ENCODE assay signal across 8 cellular contexts in genomic region chr1:24745711-24746582, GRCh38. TPM values are rescaled to one million over a fixed set of nuclear protein-coding genes. Genes with fewer than 3 reads are reported as not detected.
DNase-seq lines count a peak whose midpoint lies in the region; ATAC-seq and TF ChIP-seq lines count a peak whose summit lies in the region.

No MANE protein-coding gene starts in this region.

- H3K27ac Mint-ChIP-seq in progenitor cell of endocrine pancreas, result peak overlapping the region; percentile 97

- peaks cover 0 to 4% (median 0%) of the 10 kb centered on the region in 9 donors for H3K36me3 ChIP-seq in heart left ventricle

- intact Hi-C loops in heart left ventricle (cut with DNase I), result loop anchor here in 9 of 10 donors (1.0 to 10.0 kb wide), 13 partner anchors 25 to 104 kb away; partner anchors contain the start of gene SRRM1 (in 1 of the 9)

- H3K36me3 Mint-ChIP-seq in progenitor cell of endocrine pancreas (ENCODE audit: insufficient read depth), result peaks cover 6% of the 10 kb centered on the region

- H3K4me1 Mint-ChIP-seq in progenitor cell of endocrine pancreas (ENCODE audit: low read depth), result peaks cover 24% of the 10 kb centered on the region

- H3K9me3 Mint-ChIP-seq in progenitor cell of endocrine pancreas (ENCODE audit: low read depth), result no peaks in the 10 kb centered on the region

- no peak for TF ChIP-seq POLR2A in heart left ventricle (IDR thresholded peaks at IDR 0.05)

- peak; percentile 22 to 36 for DNase-seq in NCI-H446 (lab: John Stamatoyannopoulos, UW)
- DNase-seq in NCI-H446 treated with DMSO at 0.1 percent for 48 hours (lab: John Stamatoyannopoulos, UW), result no peak
- peak; percentile 50 to 53 for DNase-seq in NCI-H526 (lab: John Stamatoyannopoulos, UW)
- DNase-seq in activated naive CD4-positive, alpha-beta T cell treated with anti-CD3 and anti-CD28 coated beads, Interleukin-2, amount 50 U/mL, for 16 hours, result peak; percentile 32
- peak in 3 of 5 donors; percentile 51 to 63 (median 57) for DNase-seq in heart left ventricle
- no peak for DNase-seq in progenitor cell of endocrine pancreas (ENCODE audit: low spot score, unreplicated experiment)
- no peak for DNase-seq in AG08396 (ENCODE audit: low spot score)

- ATAC-seq in HG02642 (IDR thresholded peaks at IDR 0.05; ENCODE audit: poor library complexity, unreplicated experiment) (peak; percentile 14), heart left ventricle (peak in 2 of 4 donors; percentile 9 to 11)

- WGBS in heart left ventricle, 4 donors, result 1% methylated on average over 36 to 71 of the region's 71 CpGs

- peak overlapping the region; percentile 89 to 99 (median 96) for H3K27ac ChIP-seq in heart left ventricle

- no peaks in the 10 kb centered on the region for H3K9me3 ChIP-seq in heart left ventricle

- H3K4me1 ChIP-seq in heart left ventricle, result peaks cover 0 to 63% (median 42%) of the 10 kb centered on the region in 12 donors

- TF ChIP-seq CTCF in heart left ventricle (IDR thresholded peaks at IDR 0.05) (no peak), progenitor cell of endocrine pancreas (IDR thresholded peaks at IDR 0.05; ENCODE audit: unreplicated experiment) (no peak)

- peak overlapping the region; percentile 91 for H3K4me3 Mint-ChIP-seq in progenitor cell of endocrine pancreas (ENCODE audit: low read depth)

- H3K4me3 ChIP-seq in heart left ventricle, result peak overlapping the region; percentile 76 to 98 (median 89)

- H3K27me3 ChIP-seq in heart left ventricle, result no peaks in the 10 kb centered on the region

- peaks cover 12% of the 10 kb centered on the region for H3K27me3 Mint-ChIP-seq in progenitor cell of endocrine pancreas

RNA-seq across cellular contexts. Expression of gene CLIC4, which starts 0.7 kb away (rescaled TPM):
- total RNA-seq in heart left ventricle (100 to 1,000 TPM; 280 to 917 (median 387) TPM), progenitor cell of endocrine pancreas (90.4 TPM in 2 replicates)
- polyA plus RNA-seq in heart left ventricle, result 100 to 1,000 TPM; 111 to 726 TPM

Comparison
In these comparisons a context has a peak if more than half of its experiments do, and no peak if none do; other contexts are left out.
1. DNase-seq: peak in NCI-H446 (2 of 2), NCI-H526 (2 of 2), activated naive CD4-positive, alpha-beta T cell treated with anti-CD3 and anti-CD28 coated beads, Interleukin-2, amount 50 U/mL, for 16 hours (single experiment) and heart left ventricle (3 of 5); none in NCI-H446 treated with DMSO at 0.1 percent for 48 hours (single experiment), progenitor cell of endocrine pancreas (single experiment) and AG08396 (single experiment).